1 cellular context compared by ENCODE assay signal in the genomic region with DNA sequence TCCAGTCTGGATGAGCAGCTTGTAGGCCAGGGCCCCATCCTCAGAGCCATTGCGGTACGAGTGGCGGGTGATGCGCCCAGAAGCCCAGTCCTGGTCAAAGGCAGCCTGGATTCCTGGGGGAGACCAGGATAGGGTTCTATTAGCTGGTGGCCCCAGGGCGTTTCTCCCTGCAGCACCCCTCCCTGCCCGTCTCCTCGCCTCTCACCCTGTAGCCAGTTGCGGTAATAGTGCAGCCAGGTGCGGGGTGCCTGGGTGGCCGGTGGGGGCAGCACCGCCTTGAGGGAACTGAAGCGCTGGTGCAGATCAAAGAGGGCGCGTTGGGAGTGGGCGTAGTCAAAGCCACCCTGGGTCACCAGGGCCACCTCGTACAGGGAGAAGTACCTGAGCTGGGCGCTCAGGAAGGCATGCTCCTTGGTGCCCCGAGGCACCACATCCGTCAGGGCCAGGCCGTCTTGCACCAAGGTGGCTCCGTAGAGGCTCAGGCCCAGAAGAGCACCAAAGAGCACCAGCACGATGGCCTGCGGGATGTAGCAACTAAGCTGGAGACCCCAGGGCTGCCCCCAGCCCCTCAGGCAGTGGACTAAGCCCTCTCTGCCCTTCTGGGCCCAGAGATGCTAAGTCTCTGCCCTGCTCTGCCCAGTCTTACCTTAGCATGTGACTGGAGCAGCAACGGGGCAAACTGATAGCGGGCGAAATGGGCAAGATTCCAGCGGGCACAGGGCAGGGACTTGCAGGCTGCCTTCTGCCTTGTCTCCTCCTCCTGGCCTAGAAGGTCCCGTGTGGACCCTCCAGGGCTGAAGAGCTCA.
TF ChIP-seq lines count a peak whose summit lies in the region.

No MANE protein-coding gene starts in this region.

TF ChIP-seq in IMR-90, 13 proteins besides CTCF, POLR2A, EP300 and RAD21:
- TF ChIP-seq CEBPB (IDR thresholded peaks at IDR 0.05; ENCODE audit: low read depth, low read length) (no peak), CHD1 (IDR thresholded peaks at IDR 0.05; ENCODE audit: low read depth, low read length) (no peak), MXI1 (IDR thresholded peaks at IDR 0.05; ENCODE audit: borderline replicate concordance, low read depth, low read length) (no peak), RFX5 (IDR thresholded peaks at IDR 0.05; ENCODE audit: low read depth, low read length) (no peak), MAFK (IDR thresholded peaks at IDR 0.05; ENCODE audit: low read depth, low read length) (no peak), USF2 (IDR thresholded peaks at IDR 0.05; ENCODE audit: low read depth, low read length) (no peak), SMC3 (IDR thresholded peaks at IDR 0.05; ENCODE audit: low read depth, low read length) (no peak), RCOR1 (IDR thresholded peaks at IDR 0.05; ENCODE audit: insufficient replicate concordance, low read length) (no peak), FOS (IDR thresholded peaks at IDR 0.05; ENCODE audit: low read depth, low read length) (no peak), ELK1 (IDR thresholded peaks at IDR 0.05; ENCODE audit: borderline replicate concordance, low read depth, low read length) (no peak), BHLHE40 (IDR thresholded peaks at IDR 0.05; ENCODE audit: low read depth, low read length) (no peak), MAZ (IDR thresholded peaks at IDR 0.05; ENCODE audit: borderline replicate concordance, low read depth, low read length) (no peak), NFE2L2 (IDR thresholded peaks at IDR 0.05; ENCODE audit: low read depth, low read length) (no peak)
